9 cellular contexts compared by ENCODE assay signal in the genomic region with DNA sequence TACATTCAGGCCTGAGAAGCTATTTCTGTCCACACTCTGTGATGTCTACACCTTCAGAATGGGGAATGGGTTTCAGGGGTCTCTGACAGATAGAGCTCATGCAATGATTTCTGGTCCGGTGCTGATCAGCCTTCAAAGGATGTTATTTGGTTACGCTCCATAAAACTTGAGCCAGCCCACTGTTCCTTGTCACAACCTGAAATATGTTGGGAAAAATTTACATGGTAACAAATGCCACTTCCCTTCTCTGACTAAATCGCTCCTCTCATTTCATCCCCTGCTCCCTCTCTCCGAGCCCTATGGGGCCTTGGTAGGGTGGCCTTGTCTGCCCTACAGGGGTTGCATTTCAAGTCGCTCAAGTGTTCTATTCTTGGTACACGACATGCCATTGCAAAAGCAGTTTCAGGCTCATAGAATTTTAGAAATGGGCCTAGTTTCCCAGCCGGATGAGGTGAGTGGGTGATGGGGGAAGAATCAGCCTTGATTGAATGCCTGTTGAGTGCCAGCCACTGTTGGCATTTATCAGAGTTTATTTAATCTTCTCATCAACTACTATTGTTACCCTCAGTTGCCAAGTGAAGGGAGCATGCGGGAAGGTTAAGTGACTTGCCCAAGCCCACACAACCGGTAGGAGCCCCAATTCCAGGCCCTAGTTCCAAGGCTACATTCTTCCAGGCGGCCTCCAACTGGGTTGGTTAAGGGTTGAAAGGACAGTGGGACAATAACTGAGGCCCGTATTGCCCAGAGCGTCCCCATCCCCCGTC. TPM values are rescaled to one million over a fixed set of nuclear protein-coding genes. Genes with fewer than 3 reads are reported as not detected.
DNase-seq lines count a peak whose midpoint lies in the region; ATAC-seq and TF ChIP-seq lines count a peak whose summit lies in the region.
"Had no signal": no experiment of that assay in that cellular context is flagged by ENCODE, and none has a peak within 500 bp of the region (broad histone marks: within the 10 kb centered on the region; RNA-seq: fewer than 3 reads in every experiment).

No MANE protein-coding gene starts in this region.

- CTCF ChIA-PET in activated CD8-positive, alpha-beta T cell treated with anti-CD3 and anti-CD28 coated beads, Interleukin-2, amount 10 ng/mL, durations not matched to agents 7 days and 5 days (lab: Charles Lee): interaction anchor here (1.1 to 5.9 kb wide), 11 partner anchors 10 to 119 kb away, joined by 3 to 61 read pairs (median 6); no protein-coding TSS in a partner anchor

- H3K9me3 ChIP-seq in neuron (ENCODE audit: low read length): no peaks in the 10 kb centered on the region

- H3K27me3 Mint-ChIP-seq in effector memory CD8-positive, alpha-beta T cell: peaks cover 0 to 6% of the 10 kb centered on the region in 2 donors
- H3K27me3 Mint-ChIP-seq in activated CD8-positive, alpha-beta T cell treated with anti-CD3 and anti-CD28 coated beads, Interleukin-2, amount 10 ng/mL, durations not matched to agents 7 days and 5 days (ENCODE audit: low read depth): no peaks in the 10 kb centered on the region

- no peaks in the 10 kb centered on the region for H3K36me3 ChIP-seq in neuron (ENCODE audit: insufficient read depth, low read length)

- H3K27ac Mint-ChIP-seq in effector memory CD8-positive, alpha-beta T cell: no peak overlapping the region
- H3K27ac Mint-ChIP-seq in activated CD8-positive, alpha-beta T cell treated with anti-CD3 and anti-CD28 coated beads, Interleukin-2, amount 10 ng/mL, durations not matched to agents 7 days and 5 days: no peak overlapping the region
- H3K27ac Mint-ChIP-seq: natural killer cell had no signal

- peaks cover 28% of the 10 kb centered on the region for H3K4me1 ChIP-seq in neuron (ENCODE audit: insufficient read depth, low read length)

- POLR2A ChIA-PET in activated CD8-positive, alpha-beta T cell treated with anti-CD3 and anti-CD28 coated beads, Interleukin-2, amount 10 ng/mL, durations not matched to agents 7 days and 5 days (lab: Charles Lee): interaction anchor here (0.8 to 1.7 kb wide), 7 partner anchors 10 to 454 kb away, joined by 3 to 5 read pairs (median 3); no protein-coding TSS in a partner anchor

- H3K4me1 Mint-ChIP-seq in effector memory CD8-positive, alpha-beta T cell (ENCODE audit: low read depth in 2 of 2): peaks cover 25 to 30% of the 10 kb centered on the region in 2 donors
- H3K4me1 Mint-ChIP-seq in activated CD8-positive, alpha-beta T cell treated with anti-CD3 and anti-CD28 coated beads, Interleukin-2, amount 10 ng/mL, durations not matched to agents 7 days and 5 days (ENCODE audit: low read depth): peaks cover 31% of the 10 kb centered on the region

- intact Hi-C loops in posterior vena cava (cut with DNase I): no loop called here

- H3K27me3 ChIP-seq in neuron (ENCODE audit: insufficient read depth, low read length): no peaks in the 10 kb centered on the region

- peaks cover 2% of the 10 kb centered on the region for H3K36me3 Mint-ChIP-seq in effector memory CD8-positive, alpha-beta T cell (ENCODE audit: insufficient read depth)
- H3K36me3 Mint-ChIP-seq in activated CD8-positive, alpha-beta T cell treated with anti-CD3 and anti-CD28 coated beads, Interleukin-2, amount 10 ng/mL, durations not matched to agents 7 days and 5 days (ENCODE audit: low read depth): peaks cover 15% of the 10 kb centered on the region
- H3K36me3 Mint-ChIP-seq: natural killer cell had no signal

- TF ChIP-seq CTCF in AG10803 (conservative IDR thresholded peaks at IDR 0.05; ENCODE audit: low read length) (no peak), epithelial cell of proximal tubule (conservative IDR thresholded peaks at IDR 0.05; ENCODE audit: low read depth, low read length) (no peak)

- no peak overlapping the region for H3K4me3 Mint-ChIP-seq in effector memory CD8-positive, alpha-beta T cell
- H3K4me3 Mint-ChIP-seq in activated CD8-positive, alpha-beta T cell treated with anti-CD3 and anti-CD28 coated beads, Interleukin-2, amount 10 ng/mL, durations not matched to agents 7 days and 5 days: no peak overlapping the region

- ATAC-seq in effector memory CD8-positive, alpha-beta T cell (replicated peaks): no peak
- no peak for ATAC-seq in GM19455 (IDR thresholded peaks at IDR 0.05; ENCODE audit: unreplicated experiment)
- no peak for ATAC-seq in activated CD8-positive, alpha-beta T cell treated with anti-CD3 and anti-CD28 coated beads, Interleukin-2, amount 10 ng/mL, durations not matched to agents 7 days and 5 days

- H3K9me3 Mint-ChIP-seq in effector memory CD8-positive, alpha-beta T cell: no peaks in the 10 kb centered on the region
- no peaks in the 10 kb centered on the region for H3K9me3 Mint-ChIP-seq in activated CD8-positive, alpha-beta T cell treated with anti-CD3 and anti-CD28 coated beads, Interleukin-2, amount 10 ng/mL, durations not matched to agents 7 days and 5 days (ENCODE audit: insufficient read depth)
- H3K9me3 Mint-ChIP-seq: natural killer cell had no signal

- no peak for DNase-seq in AG10803 (ENCODE audit: low read depth)
- DNase-seq in NCI-H526 treated with DMSO at 0.1 percent for 48 hours (lab: John Stamatoyannopoulos, UW): peak; percentile 44
- DNase-seq in epithelial cell of proximal tubule (ENCODE audit: low read depth): no peak
- DNase-seq in effector memory CD8-positive, alpha-beta T cell: no peak
- DNase-seq in posterior vena cava (ENCODE audit: low spot score): no peak
- DNase-seq in activated CD8-positive, alpha-beta T cell treated with anti-CD3 and anti-CD28 coated beads, Interleukin-2, amount 10 ng/mL, durations not matched to agents 7 days and 5 days: no peak

- H3K4me3 ChIP-seq in AG10803 (ENCODE audit: low read length) (peak overlapping the region; percentile 43), epithelial cell of proximal tubule (ENCODE audit: low read depth, low read length) (peak overlapping the region; percentile 41), neuron (ENCODE audit: low read length) (peak overlapping the region; percentile 61)

- peak overlapping the region; percentile 53 for H2AFZ ChIP-seq in neuron (ENCODE audit: low read depth, low read length)

RNA-seq across cellular contexts. Expression of a gene that starts 1.0 kb away (rescaled TPM):
- total RNA-seq in epithelial cell of proximal tubule (32.9 and 45.9 TPM in 2 replicates), posterior vena cava (100 to 1,000 TPM in 1 of 2 donors, 10 to 100 TPM in 1; 88.7 to 142 TPM)
- 10 to 100 TPM; 71.3 to 71.9 TPM for total RNA-seq in activated CD8-positive, alpha-beta T cell treated with anti-CD3 and anti-CD28 coated beads, Interleukin-2, amount 10 ng/mL, durations not matched to agents 7 days and 5 days
